8 cellular contexts compared by ENCODE assay signal in the genomic region with DNA sequence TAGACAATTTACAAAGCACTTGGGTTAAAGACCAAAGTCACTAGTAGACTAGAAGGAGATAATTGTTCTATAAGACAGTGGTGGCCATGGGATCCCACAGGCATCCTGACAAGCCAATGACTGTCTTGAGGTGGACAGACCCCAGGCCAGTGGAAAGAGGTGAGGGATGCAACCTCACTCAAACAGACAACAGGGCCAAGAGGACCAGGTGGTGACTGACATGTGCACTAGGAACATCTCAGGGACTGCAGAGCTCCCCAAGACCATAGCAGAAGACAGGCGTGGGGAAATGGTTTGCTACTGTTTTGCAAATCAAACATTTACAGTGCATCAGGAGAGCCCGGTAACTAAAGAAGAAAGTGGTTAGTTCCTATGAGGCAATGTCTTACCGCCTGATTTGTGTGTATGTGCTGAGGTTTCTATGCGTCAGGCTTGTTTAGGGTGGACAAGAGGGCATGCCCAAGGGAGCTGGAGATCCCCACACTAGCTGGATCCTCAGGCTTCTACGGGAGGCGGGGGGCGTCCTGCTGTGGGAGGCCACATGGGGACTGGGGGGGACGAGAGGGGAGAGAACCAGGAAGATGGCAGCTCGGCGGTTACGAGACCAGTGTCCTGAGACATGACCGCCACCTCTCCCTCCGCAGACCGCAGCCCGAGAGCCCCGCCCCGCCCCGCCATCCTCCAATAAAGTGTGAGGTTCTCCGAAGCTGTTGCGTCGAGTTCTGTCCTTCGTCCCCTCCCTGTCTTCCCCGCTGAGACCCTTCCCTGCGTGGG. TPM values are rescaled to one million over a fixed set of nuclear protein-coding genes. Genes with fewer than 3 reads are reported as not detected.
DNase-seq lines count a peak whose midpoint lies in the region; ATAC-seq and TF ChIP-seq lines count a peak whose summit lies in the region.

No MANE protein-coding gene starts in this region.

- H3K27ac ChIP-seq in AG04450 (ENCODE audit: low read depth, low read length): peak overlapping the region; percentile 77
- H3K27ac ChIP-seq in epithelial cell of prostate: peak overlapping the region; percentile 64
- peak overlapping the region; percentile 36 for H3K27ac ChIP-seq in muscle layer of duodenum (ENCODE audit: low read length)
- H3K27ac ChIP-seq in suprapubic skin: peak overlapping the region; percentile 83

- TF ChIP-seq EP300 in suprapubic skin (IDR thresholded peaks at IDR 0.05): no peak

- peak; percentile 49 for DNase-seq in AG04450 (ENCODE audit: low read depth, low spot score)
- peak; percentile 67 for DNase-seq in NCI-H345 treated with DMSO at 0.1 percent for 48 hours (lab: John Stamatoyannopoulos, UW; ENCODE audit: unreplicated experiment)
- DNase-seq in activated CD8-positive, alpha-beta T cell treated with anti-CD3 and anti-CD28 coated beads for 36 hours: peak; percentile 65
- no peak for DNase-seq in epithelial cell of prostate (ENCODE audit: low read depth, low spot score)
- peak; percentile 90 to 94 for DNase-seq in suprapubic skin (ENCODE audit: low spot score in 2 of 2)

- TF ChIP-seq CTCF in AG04450 (IDR thresholded peaks at IDR 0.05; ENCODE audit: low read depth, low read length) (no peak), suprapubic skin (IDR thresholded peaks at IDR 0.05) (no peak)
- no peak for TF ChIP-seq CTCF in activated CD8-positive, alpha-beta T cell treated with anti-CD3 and anti-CD28 coated beads for 36 hours (IDR thresholded peaks at IDR 0.05)

- POLR2A ChIA-PET in AG04450 (lab: Yijun Ruan, JAX): interaction anchor here (0.8 kb wide), 1 partner anchor 9 kb away, joined by 3 read pairs; no protein-coding TSS in a partner anchor
- POLR2A ChIA-PET in activated CD8-positive, alpha-beta T cell treated with anti-CD3 and anti-CD28 coated beads for 36 hours (lab: Charles Lee): interaction anchor here (0.5 to 1.6 kb wide), 8 partner anchors 9 to 180 kb away, joined by 3 to 5 read pairs (median 3); partner anchors contain the start of gene OXT

- H3K4me1 ChIP-seq in muscle layer of duodenum (ENCODE audit: control insufficient read depth in 1 of 2, insufficient read depth in 2 of 2, low read length in 2 of 2): peaks cover 0 to 22% of the 10 kb centered on the region in 2 donors
- peaks cover 24% of the 10 kb centered on the region for H3K4me1 ChIP-seq in suprapubic skin

- H3K36me3 ChIP-seq in muscle layer of duodenum (ENCODE audit: control insufficient read depth in 1 of 2, insufficient read depth in 2 of 2, low read length in 2 of 2): peaks cover 21 to 30% of the 10 kb centered on the region in 2 donors
- H3K36me3 ChIP-seq in suprapubic skin: peaks cover 31% of the 10 kb centered on the region

- WGBS in suprapubic skin: 5% methylated on average over 10 of the region's 24 CpGs

- H3K27me3 Mint-ChIP-seq in activated CD8-positive, alpha-beta T cell treated with anti-CD3 and anti-CD28 coated beads for 36 hours: no peaks in the 10 kb centered on the region

- peaks cover 32% of the 10 kb centered on the region for H3K36me3 Mint-ChIP-seq in activated CD8-positive, alpha-beta T cell treated with anti-CD3 and anti-CD28 coated beads for 36 hours (ENCODE audit: low read depth)

- peak overlapping the region; percentile 78 for H3K27ac Mint-ChIP-seq in activated CD8-positive, alpha-beta T cell treated with anti-CD3 and anti-CD28 coated beads for 36 hours

- peak overlapping the region; percentile 85 for H3K4me3 Mint-ChIP-seq in activated CD8-positive, alpha-beta T cell treated with anti-CD3 and anti-CD28 coated beads for 36 hours

- H3K9me3 ChIP-seq in AG04450 (ENCODE audit: control insufficient read depth, insufficient read depth, low read length) (no peaks in the 10 kb centered on the region; the same call in 1 of the 2 replicates), muscle layer of duodenum (ENCODE audit: control insufficient read depth in 1 of 2, low read length in 2 of 2) (no peaks in the 10 kb centered on the region), suprapubic skin (no peaks in the 10 kb centered on the region)

- H3K4me3 ChIP-seq in AG04450 (ENCODE audit: low read depth, low read length) (peak overlapping the region; percentile 81), muscle layer of duodenum (ENCODE audit: low read depth in 1 of 2, low read length in 2 of 2) (peak overlapping the region; percentile 75 to 84), suprapubic skin (peak overlapping the region; percentile 60)

- peak; percentile 58 for ATAC-seq in GM18511 (IDR thresholded peaks at IDR 0.05; ENCODE audit: unreplicated experiment)
- peak; percentile 44 for ATAC-seq in HG02981 (IDR thresholded peaks at IDR 0.05; ENCODE audit: unreplicated experiment)
- ATAC-seq in activated CD8-positive, alpha-beta T cell treated with anti-CD3 and anti-CD28 coated beads for 36 hours: peak; percentile 38

- intact Hi-C loops in activated CD8-positive, alpha-beta T cell treated with anti-CD3 and anti-CD28 coated beads for 36 hours (cut with micrococcal nuclease): loop anchor here (5.0 kb wide), 1 partner anchor 72 kb away; no protein-coding TSS in a partner anchor

- no peaks in the 10 kb centered on the region for H3K9me3 Mint-ChIP-seq in activated CD8-positive, alpha-beta T cell treated with anti-CD3 and anti-CD28 coated beads for 36 hours

- peaks cover 16% of the 10 kb centered on the region for H3K4me1 Mint-ChIP-seq in activated CD8-positive, alpha-beta T cell treated with anti-CD3 and anti-CD28 coated beads for 36 hours (ENCODE audit: low read depth)

- CTCF ChIA-PET in AG04450 (lab: Charles Lee): interaction anchor here (0.5 to 1.0 kb wide), 3 partner anchors 8 to 55 kb away, joined by 3 to 5 read pairs (median 3); no protein-coding TSS in a partner anchor
- CTCF ChIA-PET in activated CD8-positive, alpha-beta T cell treated with anti-CD3 and anti-CD28 coated beads for 36 hours (lab: Charles Lee): interaction anchor here (0.8 to 0.9 kb wide), 2 partner anchors 8 to 180 kb away, joined by 3 read pairs; no protein-coding TSS in a partner anchor

- no peak for TF ChIP-seq POLR2A in suprapubic skin (IDR thresholded peaks at IDR 0.05)

- H3K27me3 ChIP-seq in AG04450 (ENCODE audit: control insufficient read depth, insufficient read depth, low read length) (no peaks in the 10 kb centered on the region), muscle layer of duodenum (ENCODE audit: low read depth, low read length) (no peaks in the 10 kb centered on the region), suprapubic skin (no peaks in the 10 kb centered on the region)

RNA-seq across cellular contexts. Expression of gene MRPS26, which starts 0.6 kb away (rescaled TPM):
- 22.8 and 27.2 TPM in 2 replicates for polyA plus RNA-seq in AG04450 (2011; rRNA removed)
- polyA minus RNA-seq in AG04450 (2011; rRNA and poly(A)+ RNA removed): 9.1 and 12.0 TPM in 2 replicates
- 10 to 100 TPM; 63.6 to 70.0 TPM for total RNA-seq in activated CD8-positive, alpha-beta T cell treated with anti-CD3 and anti-CD28 coated beads for 36 hours
- total RNA-seq in suprapubic skin: 10 to 100 TPM; 38.5 to 59.4 (median 53.7) TPM

RNA-seq across cellular contexts. Expression of gene GNRH2, which starts 1.8 kb away (rescaled TPM):
- not detected in 2 replicates for polyA plus RNA-seq in AG04450 (2011; rRNA removed)
- 0.61 TPM in 1 of 2 replicates, not detected in the other for polyA minus RNA-seq in AG04450 (2011; rRNA and poly(A)+ RNA removed)
- under 1 TPM; 0.36 to 0.85 TPM for total RNA-seq in activated CD8-positive, alpha-beta T cell treated with anti-CD3 and anti-CD28 coated beads for 36 hours
- total RNA-seq in suprapubic skin: under 1 TPM in 2 of 4 donors, not detected in 2; 0.83 TPM

RNA-seq across cellular contexts. Expression of gene OXT, which starts 26.2 kb away (rescaled TPM):
- polyA plus RNA-seq in AG04450 (2011; rRNA removed): not detected in 2 replicates
- polyA minus RNA-seq in AG04450 (2011; rRNA and poly(A)+ RNA removed): not detected in 2 replicates
- not detected for total RNA-seq in activated CD8-positive, alpha-beta T cell treated with anti-CD3 and anti-CD28 coated beads for 36 hours
- total RNA-seq in suprapubic skin: 1 to 10 TPM in 1 of 4 donors, not detected in 3; 2.0 TPM

RNA-seq across cellular contexts. Expression of gene AVP, which starts 39.3 kb away (rescaled TPM):
- not detected in 2 replicates for polyA plus RNA-seq in AG04450 (2011; rRNA removed)
- polyA minus RNA-seq in AG04450 (2011; rRNA and poly(A)+ RNA removed): not detected in 2 replicates
- not detected for total RNA-seq in activated CD8-positive, alpha-beta T cell treated with anti-CD3 and anti-CD28 coated beads for 36 hours
- not detected for total RNA-seq in suprapubic skin
